In genomic region chr10:131676046-131676445, GRCh38 we compare ENCODE assay signal across 20 cellular contexts.
"Had no signal": no experiment of that assay in that cellular context is flagged by ENCODE, and none has a peak within 500 bp of the region (broad histone marks: within the 10 kb centered on the region; RNA-seq: fewer than 3 reads in every experiment).

No MANE protein-coding gene starts in this region.

- FAIRE-seq: colon, pancreas had no signal

- H3K36me3 ChIP-seq: breast epithelium, gastrocnemius medialis, pancreas, right atrium auricular region, thoracic aorta, uterus had no signal

- H3K79me2 ChIP-seq: hepatocyte had no signal

- H3K4me2 ChIP-seq: hepatocyte had no signal

- H3K9me3 ChIP-seq: gastrocnemius medialis, pancreas, thoracic aorta, uterus had no signal

- H3K27ac ChIP-seq: breast epithelium, gastrocnemius medialis, hepatocyte, pancreas, right atrium auricular region, thoracic aorta, uterus had no signal

- DNase-seq: activated B cell treated with CpG ODN at 0.5 μM for 24 hours; activated CD8-positive, alpha-beta memory T cell treated with anti-CD3 and anti-CD28 coated beads, Interleukin-2, amount 10 ng/mL, durations not matched to agents 7 days and 5 days; activated CD8-positive, alpha-beta T cell treated with anti-CD3 and anti-CD28 coated beads, Interleukin-2, amount 10 ng/mL, durations not matched to agents 7 days and 5 days; activated naive CD4-positive, alpha-beta T cell; activated T-cell treated with anti-CD3 and anti-CD28 coated beads, Interleukin-2, amount 50 U/mL, for 48 hours; central memory CD4-positive, alpha-beta T cell; effector CD8-positive, alpha-beta T cell; gastrocnemius medialis; immature natural killer cell; natural killer cell; stimulated activated naive CD8-positive, alpha-beta T cell treated with anti-CD3 and anti-CD28 coated beads, Interleukin-15, Interleukin-2, amounts not matched to agents 100 U/mL and 50 U/mL, for 24 hours; T-helper 2 cell; trophoblast cell; uterus had no signal

- H3K27me3 ChIP-seq: gastrocnemius medialis, hepatocyte, pancreas, right atrium auricular region, uterus had no signal

- H3K4me3 ChIP-seq: breast epithelium, gastrocnemius medialis, hepatocyte, pancreas, right atrium auricular region, thoracic aorta, uterus had no signal

- H3K4me1 ChIP-seq: breast epithelium, gastrocnemius medialis, pancreas, right atrium auricular region, uterus had no signal

- H2AFZ ChIP-seq: hepatocyte had no signal
